ENCODE assay signal across 1 cellular context in genomic region chr18:3441290-3441689, GRCh38.
A peak's percentile ranks its signal among the peaks of the same experiment; 100 is the strongest.
TF ChIP-seq lines count a peak whose summit lies in the region.

No MANE protein-coding gene starts in this region.

TF ChIP-seq in K562, 482 proteins besides CTCF, POLR2A, EP300 and RAD21 (continued from another document and continues in another):
- TF ChIP-seq GTF2B (IDR thresholded peaks at IDR 0.05; ENCODE audit: extremely low read depth, insufficient read length): no peak
- TF ChIP-seq CBX5 (IDR thresholded peaks at IDR 0.05; ENCODE audit: borderline replicate concordance, low read depth): no peak
- no peak for TF ChIP-seq ZNF780A (CRISPR knock-in tag; IDR thresholded peaks at IDR 0.05)
- no peak for TF ChIP-seq RB1 (IDR thresholded peaks at IDR 0.05; ENCODE audit: low read depth)
- peak; percentile 52; the same call in 1 of the 2 replicates for TF ChIP-seq CEBPB (tag; IDR thresholded peaks at IDR 0.05)
- no peak for TF ChIP-seq ZNF224 (CRISPR knock-in tag; IDR thresholded peaks at IDR 0.05)
- TF ChIP-seq ZNF41 (CRISPR knock-in tag; conservative IDR thresholded peaks at IDR 0.05): no peak
- TF ChIP-seq POU5F1 (IDR thresholded peaks at IDR 0.05; ENCODE audit: borderline replicate concordance, low read depth, low read length, partially characterized antibody): no peak
- TF ChIP-seq LCOR (CRISPR knock-in tag; IDR thresholded peaks at IDR 0.05): no peak
- no peak for TF ChIP-seq ZFP1 (CRISPR knock-in tag; IDR thresholded peaks at IDR 0.05)
- TF ChIP-seq VEZF1 (CRISPR knock-in tag; IDR thresholded peaks at IDR 0.05): no peak
- TF ChIP-seq SMARCA5 (IDR thresholded peaks at IDR 0.05): no peak
- no peak for TF ChIP-seq SMAD1 (IDR thresholded peaks at IDR 0.05; ENCODE audit: low read depth, low read length, partially characterized antibody)
- no peak for TF ChIP-seq ZC3H8 (IDR thresholded peaks at IDR 0.05)
- TF ChIP-seq MCM5 (IDR thresholded peaks at IDR 0.05; ENCODE audit: low read depth): no peak
- no peak for TF ChIP-seq CGGBP1 (CRISPR knock-in tag; IDR thresholded peaks at IDR 0.05)
- no peak for TF ChIP-seq HOXB6 (CRISPR knock-in tag; IDR thresholded peaks at IDR 0.05; ENCODE audit: borderline replicate concordance)
- no peak for TF ChIP-seq ZNF655 (CRISPR knock-in tag; IDR thresholded peaks at IDR 0.05)
- no peak for TF ChIP-seq HMBOX1 (IDR thresholded peaks at IDR 0.05)
- TF ChIP-seq FOSL1 (tag; conservative IDR thresholded peaks at IDR 0.05): no peak
- TF ChIP-seq CEBPG (CRISPR knock-in tag; IDR thresholded peaks at IDR 0.05): no peak
- TF ChIP-seq CEBPG (tag; conservative IDR thresholded peaks at IDR 0.05 in 1 of 2, IDR thresholded peaks at IDR 0.05 in 1 of 2): peak in 1 of 2 experiments; percentile 72; a peak in 2 of 4 replicates
- no peak; the same call in 1 of the 2 replicates for TF ChIP-seq ETV1 (tag; conservative IDR thresholded peaks at IDR 0.05; ENCODE audit: low read depth)
- TF ChIP-seq ATF2 (CRISPR knock-in tag; IDR thresholded peaks at IDR 0.05): no peak
- TF ChIP-seq ZNF717 (CRISPR knock-in tag; IDR thresholded peaks at IDR 0.05): no peak
- TF ChIP-seq EP400 (IDR thresholded peaks at IDR 0.05): no peak
- 0 out of 2 replicates have a peak, but pooled peaks have one; percentile 34 for TF ChIP-seq KLF16 (IDR thresholded peaks at IDR 0.05)
- peak; percentile 71 for TF ChIP-seq DEAF1 (CRISPR knock-in tag; IDR thresholded peaks at IDR 0.05)
- no peak for TF ChIP-seq STAG1 (CRISPR knock-in tag; IDR thresholded peaks at IDR 0.05; ENCODE audit: borderline replicate concordance)
- no peak for TF ChIP-seq DDX20 (tag; IDR thresholded peaks at IDR 0.05; ENCODE audit: low read depth)
- TF ChIP-seq ZNF398 (CRISPR knock-in tag; IDR thresholded peaks at IDR 0.05): no peak
- 0 out of 2 replicates have a peak, but pooled peaks have one; percentile 10 for TF ChIP-seq SMC3 (conservative IDR thresholded peaks at IDR 0.05; ENCODE audit: insufficient read depth, low read depth, low read length)
- no peak for TF ChIP-seq TOE1 (IDR thresholded peaks at IDR 0.05; ENCODE audit: borderline replicate concordance)
- no peak for TF ChIP-seq TOE1 (CRISPR knock-in tag; IDR thresholded peaks at IDR 0.05; ENCODE audit: borderline replicate concordance, low read depth)
- no peak for TF ChIP-seq MYC (IDR thresholded peaks at IDR 0.05; ENCODE audit: low read depth, low read length)
- no peak for TF ChIP-seq MYC (CRISPR knock-in tag; IDR thresholded peaks at IDR 0.05; ENCODE audit: borderline replicate concordance, low read depth)
- no peak for TF ChIP-seq SREBF1 (IDR thresholded peaks at IDR 0.05; ENCODE audit: borderline replicate concordance, low read depth, low read length)
- TF ChIP-seq ZNF592 (IDR thresholded peaks at IDR 0.05): no peak
- TF ChIP-seq TBP (optimal IDR thresholded peaks at IDR 0.05; ENCODE audit: low read depth, low read length): no peak
- no peak for TF ChIP-seq HINFP (tag; conservative IDR thresholded peaks at IDR 0.05; ENCODE audit: low read depth)
- no peak for TF ChIP-seq XRCC4 (IDR thresholded peaks at IDR 0.05; ENCODE audit: extremely low read depth, insufficient read depth, insufficient read length)
- TF ChIP-seq IRF1 (CRISPR knock-in tag; IDR thresholded peaks at IDR 0.05; ENCODE audit: borderline replicate concordance): no peak
- no peak for TF ChIP-seq HBP1 (CRISPR knock-in tag; IDR thresholded peaks at IDR 0.05)
- TF ChIP-seq ZNF639 (CRISPR knock-in tag; conservative IDR thresholded peaks at IDR 0.05 in 1 of 2, IDR thresholded peaks at IDR 0.05 in 1 of 2): no peak
